Comparison of ENCODE assay signal across 1 cellular context in genomic region chr7:22445871-22446270, GRCh38.
TF ChIP-seq lines count a peak whose summit lies in the region.

No MANE protein-coding gene starts in this region.

TF ChIP-seq in HepG2, 621 proteins besides CTCF, POLR2A, EP300 and RAD21 (continued from another document):
- TF ChIP-seq FOXC1 (CRISPR knock-in tag; IDR thresholded peaks at IDR 0.05; ENCODE audit: borderline replicate concordance): no peak
- no peak for TF ChIP-seq ARID2 (CRISPR knock-in tag; IDR thresholded peaks at IDR 0.05; ENCODE audit: borderline replicate concordance)
- no peak for TF ChIP-seq SALL1 (CRISPR knock-in tag; IDR thresholded peaks at IDR 0.05)
- TF ChIP-seq BRF2 (CRISPR knock-in tag; IDR thresholded peaks at IDR 0.05): no peak
- no peak for TF ChIP-seq ZNF33A (CRISPR knock-in tag; IDR thresholded peaks at IDR 0.05; ENCODE audit: borderline replicate concordance)
- TF ChIP-seq RORA (CRISPR knock-in tag; IDR thresholded peaks at IDR 0.05): no peak
